In the genomic region with DNA sequence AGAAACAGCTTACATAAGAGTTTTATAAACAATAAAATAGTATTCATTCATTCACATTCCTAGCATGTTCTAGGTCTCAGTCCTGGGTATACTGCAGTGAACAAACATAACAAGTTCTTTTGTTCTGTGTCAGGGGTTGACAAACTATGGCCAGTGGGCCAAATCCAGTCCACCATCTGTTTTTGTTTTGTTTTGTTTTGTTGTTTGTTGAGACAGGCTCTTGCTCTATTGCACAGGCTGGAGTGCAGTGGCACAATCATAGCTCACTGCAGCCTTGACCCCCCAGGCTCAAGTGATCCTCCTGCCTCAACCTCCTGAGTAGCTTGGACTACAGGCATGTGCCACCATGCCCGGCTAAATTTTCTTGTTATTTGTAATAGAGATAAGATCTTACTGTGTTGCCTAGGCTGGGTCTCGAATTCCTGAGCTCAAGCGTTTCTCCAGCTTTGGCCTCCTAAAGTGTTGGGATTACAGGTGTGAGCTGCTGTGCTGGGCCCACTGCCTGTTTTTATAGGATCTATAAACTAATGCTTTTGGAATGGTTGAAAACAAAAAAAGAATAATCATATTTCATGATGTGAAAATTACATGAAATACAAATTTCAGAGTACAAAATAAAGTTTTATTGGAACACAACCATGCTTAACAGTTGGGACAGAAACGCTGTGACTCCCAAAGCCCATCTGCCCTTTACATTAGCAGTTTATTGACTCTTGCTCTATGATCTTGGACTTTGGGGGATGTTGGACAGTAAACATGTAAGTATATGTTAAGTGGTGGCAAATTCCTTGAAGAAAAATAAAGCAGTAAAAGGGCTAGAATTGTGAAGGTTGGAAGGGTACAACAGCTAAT, we compare ENCODE assay signal across 8 cellular contexts. TPM values are rescaled to one million over a fixed set of nuclear protein-coding genes. Genes with fewer than 3 reads are reported as not detected.
A peak's percentile ranks its signal among the peaks of the same experiment; 100 is the strongest.
DNase-seq lines count a peak whose midpoint lies in the region; ATAC-seq and TF ChIP-seq lines count a peak whose summit lies in the region.
"Had no signal": no experiment of that assay in that cellular context is flagged by ENCODE, and none has a peak within 500 bp of the region (broad histone marks: within the 10 kb centered on the region; RNA-seq: fewer than 3 reads in every experiment).

No MANE protein-coding gene starts in this region.

- TF ChIP-seq EP300 in gastroesophageal sphincter (IDR thresholded peaks at IDR 0.05), result no peak

- TF ChIP-seq CTCF in foreskin keratinocyte (conservative IDR thresholded peaks at IDR 0.05) (no peak), gastroesophageal sphincter (IDR thresholded peaks at IDR 0.05) (no peak)

- 85 to 92% methylated on average over 3 to 4 of the region's 4 CpGs for WGBS in gastroesophageal sphincter (ENCODE audit: low coverage in 1 of 2), 2 donors

- peak overlapping the region; percentile 6 for H3K27ac Mint-ChIP-seq in stimulated activated effector memory CD8-positive, alpha-beta T cell treated with anti-CD3 and anti-CD28 coated beads, Interleukin-12 subunit alpha, Interleukin-12 subunit beta, amount 100 ng/mL, for 72 hours

- in situ Hi-C loops in HAP-1 (cut with MboI; ENCODE audit: low sequenced_read_pairs), result no loop called here

- no peak for TF ChIP-seq POLR2A in gastroesophageal sphincter (IDR thresholded peaks at IDR 0.05)

- peak overlapping the region; percentile 67 for H3K9ac ChIP-seq in adipocyte (ENCODE audit: low read length)

- no peaks in the 10 kb centered on the region for H3K9me3 Mint-ChIP-seq in stimulated activated effector memory CD8-positive, alpha-beta T cell treated with anti-CD3 and anti-CD28 coated beads, Interleukin-12 subunit alpha, Interleukin-12 subunit beta, amount 100 ng/mL, for 72 hours
- H3K9me3 Mint-ChIP-seq: activated naive CD4-positive, alpha-beta T cell treated with anti-CD3 and anti-CD28 coated beads, Interleukin-2, amount 50 U/mL, for 72 hours had no signal

- H3K4me1 Mint-ChIP-seq in stimulated activated effector memory CD8-positive, alpha-beta T cell treated with anti-CD3 and anti-CD28 coated beads, Interleukin-12 subunit alpha, Interleukin-12 subunit beta, amount 100 ng/mL, for 72 hours, result peaks cover 55% of the 10 kb centered on the region

- no peaks in the 10 kb centered on the region for H3K36me3 ChIP-seq in HAP-1 (replicated peaks)
- peaks cover 1% of the 10 kb centered on the region for H3K36me3 ChIP-seq in adipocyte (ENCODE audit: control insufficient read depth, insufficient read depth, low read length, severe bottlenecking)
- no peaks in the 10 kb centered on the region for H3K36me3 ChIP-seq in gastroesophageal sphincter

- peaks cover 38% of the 10 kb centered on the region for H3K4me1 ChIP-seq in HAP-1
- H3K4me1 ChIP-seq in adipocyte (ENCODE audit: control insufficient read depth, insufficient read depth, low read length), result peaks cover 42% of the 10 kb centered on the region
- H3K4me1 ChIP-seq in foreskin keratinocyte, result peaks cover 24% of the 10 kb centered on the region
- peaks cover 0 to 48% (median 7%) of the 10 kb centered on the region in 3 donors for H3K4me1 ChIP-seq in gastroesophageal sphincter

- H3K9me3 ChIP-seq in HAP-1, result no peaks in the 10 kb centered on the region
- H3K9me3 ChIP-seq in adipocyte (ENCODE audit: control insufficient read depth, low read length), result no peaks in the 10 kb centered on the region
- H3K9me3 ChIP-seq in gastroesophageal sphincter, result no peaks in the 10 kb centered on the region

- H3K4me3 Mint-ChIP-seq in stimulated activated effector memory CD8-positive, alpha-beta T cell treated with anti-CD3 and anti-CD28 coated beads, Interleukin-12 subunit alpha, Interleukin-12 subunit beta, amount 100 ng/mL, for 72 hours, result no peak overlapping the region

- H3K4me3 ChIP-seq in HAP-1 (no peak overlapping the region), adipocyte (ENCODE audit: low read length) (peak overlapping the region; percentile 71), gastroesophageal sphincter (no peak overlapping the region)

- DNase-seq in HAP-1 (ENCODE audit: low spot score in 2 of 2), result peak; percentile 39 to 78
- DNase-seq in adipocyte (ENCODE audit: low read depth), result peak; percentile 74
- DNase-seq in foreskin keratinocyte, result peak in 1 of 2 donors; percentile 81
- no peak for DNase-seq in stimulated activated effector memory CD8-positive, alpha-beta T cell treated with anti-CD3 and anti-CD28 coated beads, Interleukin-12 subunit alpha, Interleukin-12 subunit beta, amount 100 ng/mL, for 72 hours (ENCODE audit: low spot score in 2 of 2)
- no peak for DNase-seq in RPMI8226

- H3K27me3 ChIP-seq in HAP-1 (ENCODE audit: low read depth) (no peaks in the 10 kb centered on the region), adipocyte (replicated peaks; ENCODE audit: control insufficient read depth, insufficient read depth, low read length) (no peaks in the 10 kb centered on the region), foreskin keratinocyte (no peaks in the 10 kb centered on the region), gastroesophageal sphincter (no peaks in the 10 kb centered on the region)

- ATAC-seq in foreskin keratinocyte (peak; percentile 72), HG03139 (IDR thresholded peaks at IDR 0.05; ENCODE audit: unreplicated experiment) (no peak), gastroesophageal sphincter (no peak)
- no peak for ATAC-seq in stimulated activated effector memory CD8-positive, alpha-beta T cell treated with anti-CD3 and anti-CD28 coated beads, Interleukin-12 subunit alpha, Interleukin-12 subunit beta, amount 100 ng/mL, for 72 hours

- H3K36me3 Mint-ChIP-seq in stimulated activated effector memory CD8-positive, alpha-beta T cell treated with anti-CD3 and anti-CD28 coated beads, Interleukin-12 subunit alpha, Interleukin-12 subunit beta, amount 100 ng/mL, for 72 hours, result peaks cover 39% of the 10 kb centered on the region

- peak overlapping the region; percentile 45 for H3K27ac ChIP-seq in foreskin keratinocyte
- H3K27ac ChIP-seq in gastroesophageal sphincter, result no peak overlapping the region

RNA-seq across cellular contexts. Expression of a gene that starts 17.9 kb away (rescaled TPM):
- total RNA-seq in foreskin keratinocyte (182 and 189 TPM in 2 replicates), gastroesophageal sphincter (10 to 100 TPM; 65.7 to 93.7 (median 84.1) TPM)
- 96.3 and 113 TPM in 2 replicates for polyA plus RNA-seq in foreskin keratinocyte

RNA-seq across cellular contexts. Expression of a gene that starts 18.5 kb away (rescaled TPM):
- total RNA-seq in foreskin keratinocyte, result 13.0 and 16.8 TPM in 2 replicates
- polyA plus RNA-seq in foreskin keratinocyte, result 9.2 and 11.3 TPM in 2 replicates
- total RNA-seq in gastroesophageal sphincter, result 10 to 100 TPM; 18.2 to 34.1 (median 19.9) TPM

RNA-seq across cellular contexts. Expression of a gene that starts 37.0 kb away (rescaled TPM):
- total RNA-seq in foreskin keratinocyte, result 68.8 and 74.7 TPM in 2 replicates
- polyA plus RNA-seq in foreskin keratinocyte, result 83.8 and 87.6 TPM in 2 replicates
- 10 to 100 TPM; 13.4 to 25.3 (median 18.8) TPM for total RNA-seq in gastroesophageal sphincter

Comparison
In these comparisons a context has a peak if more than half of its experiments do, and no peak if none do; other contexts are left out.
1. DNase-seq: peak in HAP-1 (2 of 2) and adipocyte (single experiment); none in stimulated activated effector memory CD8-positive, alpha-beta T cell treated with anti-CD3 and anti-CD28 coated beads, Interleukin-12 subunit alpha, Interleukin-12 subunit beta, amount 100 ng/mL, for 72 hours (0 of 2) and RPMI8226 (single experiment).